Comparison of ENCODE assay signal across 1 cellular context in the genomic region with DNA sequence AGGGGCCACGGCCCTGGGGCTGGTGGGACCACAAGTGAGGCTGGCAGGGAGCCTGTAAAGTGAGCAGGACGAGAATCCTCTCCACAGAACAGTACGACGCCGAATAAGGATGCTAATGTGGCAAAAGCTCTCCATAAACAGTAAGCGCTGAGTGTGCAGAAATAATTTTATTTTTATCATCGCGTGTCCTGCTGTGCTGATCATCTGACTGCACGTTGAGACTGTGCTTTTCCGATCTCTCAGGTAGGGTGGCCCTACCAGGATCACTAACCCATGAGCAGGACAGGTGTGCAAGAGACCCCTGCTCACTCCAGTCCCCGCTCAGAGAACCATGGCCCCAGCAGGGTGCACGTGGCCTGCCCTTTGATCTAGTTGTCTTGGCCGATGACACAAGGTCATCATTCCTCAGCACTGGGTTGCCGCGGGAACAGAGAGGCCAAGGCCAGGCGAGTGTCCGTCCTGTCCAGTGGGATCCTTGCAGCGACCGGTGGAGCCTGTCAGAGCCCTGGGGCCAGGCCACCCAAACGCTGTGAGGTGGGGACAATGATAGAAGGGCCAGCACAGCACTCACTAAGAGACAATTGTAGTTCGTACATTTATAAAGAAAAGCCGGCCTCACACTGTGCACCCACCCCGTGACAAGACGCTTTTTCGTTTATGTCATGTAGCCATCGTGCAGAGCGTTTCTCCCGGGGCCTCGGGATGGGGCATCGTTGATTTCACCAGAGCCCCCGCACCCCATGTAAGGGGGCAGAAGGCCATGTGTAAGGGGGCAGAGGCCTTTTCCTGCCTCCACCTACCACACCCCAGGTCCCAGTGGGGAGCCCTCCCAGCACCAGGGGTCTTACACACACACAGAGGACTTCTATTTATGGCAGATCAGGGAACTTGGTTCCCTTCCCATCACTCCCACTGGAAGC.
A peak's percentile ranks its signal among the peaks of the same experiment; 100 is the strongest.
TF ChIP-seq lines count a peak whose summit lies in the region.

No MANE protein-coding gene starts in this region.

TF ChIP-seq in HepG2, 621 proteins besides CTCF, POLR2A, EP300 and RAD21 (continued from another document and continues in another):
- TF ChIP-seq MIER3 (CRISPR knock-in tag; IDR thresholded peaks at IDR 0.05; ENCODE audit: borderline replicate concordance) (0 out of 2 replicates have a peak, but pooled peaks have one; percentile 26), CEBPG (CRISPR knock-in tag; IDR thresholded peaks at IDR 0.05) (0 out of 2 replicates have a peak, but pooled peaks have one; percentile 29), NR2F1 (CRISPR knock-in tag; IDR thresholded peaks at IDR 0.05) (peak; percentile 65 to 89; a peak in 3 of 4 replicates), MXD4 (CRISPR knock-in tag; IDR thresholded peaks at IDR 0.05) (0 out of 2 replicates have a peak, but pooled peaks have one; percentile 27), BCL3 (CRISPR knock-in tag; IDR thresholded peaks at IDR 0.05) (no peak), ZNF276 (CRISPR knock-in tag; IDR thresholded peaks at IDR 0.05; ENCODE audit: low read depth) (no peak), ZNF260 (CRISPR knock-in tag; IDR thresholded peaks at IDR 0.05; ENCODE audit: borderline replicate concordance, low read depth) (no peak), ZNF33B (CRISPR knock-in tag; IDR thresholded peaks at IDR 0.05) (no peak), ZNF331 (CRISPR knock-in tag; IDR thresholded peaks at IDR 0.05) (0 out of 2 replicates have a peak, but pooled peaks have one; percentile 45), XRCC5 (optimal IDR thresholded peaks at IDR 0.05; ENCODE audit: low read length) (peak; percentile 25), MIXL1 (CRISPR knock-in tag; IDR thresholded peaks at IDR 0.05) (0 out of 2 replicates have a peak, but pooled peaks have one; percentile 35), SP5 (CRISPR knock-in tag; IDR thresholded peaks at IDR 0.05; ENCODE audit: borderline replicate concordance, low read depth) (no peak), RFX1 (IDR thresholded peaks at IDR 0.05) (peak; percentile 51; the same call in 1 of the 2 replicates), NCOA2 (CRISPR knock-in tag; IDR thresholded peaks at IDR 0.05) (peak; percentile 75), REPIN1 (CRISPR knock-in tag; IDR thresholded peaks at IDR 0.05; ENCODE audit: borderline replicate concordance, low read depth) (peak; percentile 39; the same call in 1 of the 2 replicates), ZBTB1 (CRISPR knock-in tag; IDR thresholded peaks at IDR 0.05; ENCODE audit: borderline replicate concordance) (no peak), HDAC1 (CRISPR knock-in tag; IDR thresholded peaks at IDR 0.05) (peak; percentile 68), GPN1 (CRISPR knock-in tag; IDR thresholded peaks at IDR 0.05; ENCODE audit: borderline replicate concordance) (no peak), HNF1B (CRISPR knock-in tag; IDR thresholded peaks at IDR 0.05) (peak; percentile 48; the same call in 1 of the 2 replicates), ZNF780A (CRISPR knock-in tag; IDR thresholded peaks at IDR 0.05) (no peak), MED1 (CRISPR knock-in tag; IDR thresholded peaks at IDR 0.05) (peak; percentile 75), CCAR2 (optimal IDR thresholded peaks at IDR 0.05; ENCODE audit: low read depth, low read length) (no peak), FOXO1 (CRISPR knock-in tag; IDR thresholded peaks at IDR 0.05) (peak; percentile 43; the same call in 1 of the 2 replicates), SOX5 (CRISPR knock-in tag; IDR thresholded peaks at IDR 0.05; ENCODE audit: borderline replicate concordance) (peak; percentile 62), NFKBIZ (CRISPR knock-in tag; IDR thresholded peaks at IDR 0.05) (0 out of 2 replicates have a peak, but pooled peaks have one; percentile 51), CBX1 (IDR thresholded peaks at IDR 0.05; ENCODE audit: low read depth) (no peak), TARDBP (CRISPR knock-in tag; IDR thresholded peaks at IDR 0.05) (0 out of 2 replicates have a peak, but pooled peaks have one; percentile 34), HOXA3 (CRISPR knock-in tag; IDR thresholded peaks at IDR 0.05) (peak; percentile 58), ZNF101 (CRISPR knock-in tag; IDR thresholded peaks at IDR 0.05; ENCODE audit: borderline replicate concordance, low read depth) (no peak), IKZF5 (CRISPR knock-in tag; IDR thresholded peaks at IDR 0.05) (peak; percentile 55; the same call in 1 of the 2 replicates), DNMT1 (CRISPR knock-in tag; IDR thresholded peaks at IDR 0.05) (no peak), ZNF768 (CRISPR knock-in tag; IDR thresholded peaks at IDR 0.05) (peak; percentile 88), ARNT2 (CRISPR knock-in tag; IDR thresholded peaks at IDR 0.05; ENCODE audit: low read depth) (peak; percentile 45; the same call in 1 of the 2 replicates), ZNF552 (CRISPR knock-in tag; IDR thresholded peaks at IDR 0.05; ENCODE audit: borderline replicate concordance) (no peak), ATF7 (IDR thresholded peaks at IDR 0.05) (no peak), ATF7 (CRISPR knock-in tag; IDR thresholded peaks at IDR 0.05) (no peak)
- TF ChIP-seq, protein P1, sequence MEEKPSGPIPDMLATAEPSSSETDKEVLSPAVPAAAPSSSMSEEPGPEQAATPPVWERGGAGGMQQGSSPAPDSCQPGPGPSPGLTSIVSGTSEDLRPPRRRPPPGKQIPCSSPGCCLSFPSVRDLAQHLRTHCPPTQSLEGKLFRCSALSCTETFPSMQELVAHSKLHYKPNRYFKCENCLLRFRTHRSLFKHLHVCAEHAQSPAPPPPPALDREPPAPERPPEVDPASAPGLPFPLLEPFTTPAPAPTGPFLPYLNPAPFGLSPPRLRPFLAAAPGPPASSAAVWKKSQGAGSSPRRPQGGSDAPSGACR (CRISPR knock-in tag; IDR thresholded peaks at IDR 0.05): no peak
- TF ChIP-seq, protein P2, sequence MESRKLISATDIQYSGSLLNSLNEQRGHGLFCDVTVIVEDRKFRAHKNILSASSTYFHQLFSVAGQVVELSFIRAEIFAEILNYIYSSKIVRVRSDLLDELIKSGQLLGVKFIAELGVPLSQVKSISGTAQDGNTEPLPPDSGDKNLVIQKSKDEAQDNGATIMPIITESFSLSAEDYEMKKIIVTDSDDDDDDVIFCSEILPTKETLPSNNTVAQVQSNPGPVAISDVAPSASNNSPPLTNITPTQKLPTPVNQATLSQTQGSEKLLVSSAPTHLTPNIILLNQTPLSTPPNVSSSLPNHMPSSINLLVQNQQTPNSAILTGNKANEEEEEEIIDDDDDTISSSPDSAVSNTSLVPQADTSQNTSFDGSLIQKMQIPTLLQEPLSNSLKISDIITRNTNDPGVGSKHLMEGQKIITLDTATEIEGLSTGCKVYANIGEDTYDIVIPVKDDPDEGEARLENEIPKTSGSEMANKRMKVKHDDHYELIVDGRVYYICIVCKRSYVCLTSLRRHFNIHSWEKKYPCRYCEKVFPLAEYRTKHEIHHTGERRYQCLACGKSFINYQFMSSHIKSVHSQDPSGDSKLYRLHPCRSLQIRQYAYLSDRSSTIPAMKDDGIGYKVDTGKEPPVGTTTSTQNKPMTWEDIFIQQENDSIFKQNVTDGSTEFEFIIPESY (CRISPR knock-in tag; IDR thresholded peaks at IDR 0.05): peak; percentile 61; the same call in 1 of the 2 replicates
- TF ChIP-seq, protein P3, sequence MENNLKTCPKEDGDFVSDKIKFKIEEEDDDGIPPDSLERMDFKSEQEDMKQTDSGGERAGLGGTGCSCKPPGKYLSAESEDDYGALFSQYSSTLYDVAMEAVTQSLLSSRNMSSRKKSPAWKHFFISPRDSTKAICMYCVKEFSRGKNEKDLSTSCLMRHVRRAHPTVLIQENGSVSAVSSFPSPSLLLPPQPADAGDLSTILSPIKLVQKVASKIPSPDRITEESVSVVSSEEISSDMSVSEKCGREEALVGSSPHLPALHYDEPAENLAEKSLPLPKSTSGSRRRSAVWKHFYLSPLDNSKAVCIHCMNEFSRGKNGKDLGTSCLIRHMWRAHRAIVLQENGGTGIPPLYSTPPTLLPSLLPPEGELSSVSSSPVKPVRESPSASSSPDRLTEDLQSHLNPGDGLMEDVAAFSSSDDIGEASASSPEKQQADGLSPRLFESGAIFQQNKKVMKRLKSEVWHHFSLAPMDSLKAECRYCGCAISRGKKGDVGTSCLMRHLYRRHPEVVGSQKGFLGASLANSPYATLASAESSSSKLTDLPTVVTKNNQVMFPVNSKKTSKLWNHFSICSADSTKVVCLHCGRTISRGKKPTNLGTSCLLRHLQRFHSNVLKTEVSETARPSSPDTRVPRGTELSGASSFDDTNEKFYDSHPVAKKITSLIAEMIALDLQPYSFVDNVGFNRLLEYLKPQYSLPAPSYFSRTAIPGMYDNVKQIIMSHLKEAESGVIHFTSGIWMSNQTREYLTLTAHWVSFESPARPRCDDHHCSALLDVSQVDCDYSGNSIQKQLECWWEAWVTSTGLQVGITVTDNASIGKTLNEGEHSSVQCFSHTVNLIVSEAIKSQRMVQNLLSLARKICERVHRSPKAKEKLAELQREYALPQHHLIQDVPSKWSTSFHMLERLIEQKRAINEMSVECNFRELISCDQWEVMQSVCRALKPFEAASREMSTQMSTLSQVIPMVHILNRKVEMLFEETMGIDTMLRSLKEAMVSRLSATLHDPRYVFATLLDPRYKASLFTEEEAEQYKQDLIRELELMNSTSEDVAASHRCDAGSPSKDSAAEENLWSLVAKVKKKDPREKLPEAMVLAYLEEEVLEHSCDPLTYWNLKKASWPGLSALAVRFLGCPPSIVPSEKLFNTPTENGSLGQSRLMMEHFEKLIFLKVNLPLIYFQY (CRISPR knock-in tag; IDR thresholded peaks at IDR 0.05; ENCODE audit: borderline replicate concordance): peak; percentile 50; the same call in 1 of the 2 replicates
- TF ChIP-seq, protein P4, sequence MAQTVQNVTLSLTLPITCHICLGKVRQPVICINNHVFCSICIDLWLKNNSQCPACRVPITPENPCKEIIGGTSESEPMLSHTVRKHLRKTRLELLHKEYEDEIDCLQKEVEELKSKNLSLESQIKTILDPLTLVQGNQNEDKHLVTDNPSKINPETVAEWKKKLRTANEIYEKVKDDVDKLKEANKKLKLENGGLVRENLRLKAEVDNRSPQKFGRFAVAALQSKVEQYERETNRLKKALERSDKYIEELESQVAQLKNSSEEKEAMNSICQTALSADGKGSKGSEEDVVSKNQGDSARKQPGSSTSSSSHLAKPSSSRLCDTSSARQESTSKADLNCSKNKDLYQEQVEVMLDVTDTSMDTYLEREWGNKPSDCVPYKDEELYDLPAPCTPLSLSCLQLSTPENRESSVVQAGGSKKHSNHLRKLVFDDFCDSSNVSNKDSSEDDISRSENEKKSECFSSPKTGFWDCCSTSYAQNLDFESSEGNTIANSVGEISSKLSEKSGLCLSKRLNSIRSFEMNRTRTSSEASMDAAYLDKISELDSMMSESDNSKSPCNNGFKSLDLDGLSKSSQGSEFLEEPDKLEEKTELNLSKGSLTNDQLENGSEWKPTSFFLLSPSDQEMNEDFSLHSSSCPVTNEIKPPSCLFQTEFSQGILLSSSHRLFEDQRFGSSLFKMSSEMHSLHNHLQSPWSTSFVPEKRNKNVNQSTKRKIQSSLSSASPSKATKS (CRISPR knock-in tag; IDR thresholded peaks at IDR 0.05): no peak
- TF ChIP-seq, protein P5, sequence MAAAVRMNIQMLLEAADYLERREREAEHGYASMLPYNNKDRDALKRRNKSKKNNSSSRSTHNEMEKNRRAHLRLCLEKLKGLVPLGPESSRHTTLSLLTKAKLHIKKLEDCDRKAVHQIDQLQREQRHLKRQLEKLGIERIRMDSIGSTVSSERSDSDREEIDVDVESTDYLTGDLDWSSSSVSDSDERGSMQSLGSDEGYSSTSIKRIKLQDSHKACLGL (CRISPR knock-in tag; IDR thresholded peaks at IDR 0.05): no peak
- TF ChIP-seq, protein P6, sequence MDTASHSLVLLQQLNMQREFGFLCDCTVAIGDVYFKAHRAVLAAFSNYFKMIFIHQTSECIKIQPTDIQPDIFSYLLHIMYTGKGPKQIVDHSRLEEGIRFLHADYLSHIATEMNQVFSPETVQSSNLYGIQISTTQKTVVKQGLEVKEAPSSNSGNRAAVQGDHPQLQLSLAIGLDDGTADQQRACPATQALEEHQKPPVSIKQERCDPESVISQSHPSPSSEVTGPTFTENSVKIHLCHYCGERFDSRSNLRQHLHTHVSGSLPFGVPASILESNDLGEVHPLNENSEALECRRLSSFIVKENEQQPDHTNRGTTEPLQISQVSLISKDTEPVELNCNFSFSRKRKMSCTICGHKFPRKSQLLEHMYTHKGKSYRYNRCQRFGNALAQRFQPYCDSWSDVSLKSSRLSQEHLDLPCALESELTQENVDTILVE (CRISPR knock-in tag; IDR thresholded peaks at IDR 0.05): 0 out of 2 replicates have a peak, but pooled peaks have one; percentile 35
